In the genomic region with DNA sequence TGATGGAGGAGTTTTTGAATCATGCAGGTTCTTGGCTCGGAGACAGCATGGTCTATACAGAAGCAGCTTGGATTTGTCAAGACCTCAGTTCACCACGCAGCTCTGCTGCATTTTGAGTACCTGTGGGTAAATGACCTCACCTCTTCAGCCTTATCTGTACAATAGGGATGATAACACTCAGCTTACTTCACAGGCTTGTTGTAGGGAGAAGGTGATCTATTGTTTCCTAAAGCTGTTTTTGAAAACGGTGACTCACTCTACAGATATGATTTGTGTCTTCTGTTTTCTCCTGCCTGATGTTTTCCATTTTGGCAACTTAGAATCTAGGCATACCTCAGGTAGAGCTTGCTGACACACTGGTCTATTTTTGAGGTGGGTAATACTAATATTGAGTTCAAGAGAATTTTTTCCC, we compare ENCODE assay signal across 9 cellular contexts.
DNase-seq lines count a peak whose midpoint lies in the region; ATAC-seq and TF ChIP-seq lines count a peak whose summit lies in the region.
"Had no signal": no experiment of that assay in that cellular context is flagged by ENCODE, and none has a peak within 500 bp of the region (broad histone marks: within the 10 kb centered on the region; RNA-seq: fewer than 3 reads in every experiment).

No MANE protein-coding gene starts in this region.

- peak; percentile 42 for ATAC-seq in HG03432 (IDR thresholded peaks at IDR 0.05; ENCODE audit: unreplicated experiment)
- peak; percentile 84 for ATAC-seq in omental fat pad (ENCODE audit: low FRiP score)
- no peak for ATAC-seq in left lobe of liver
- ATAC-seq in HG03097 (IDR thresholded peaks at IDR 0.05; ENCODE audit: low FRiP score, unreplicated experiment): no peak
- no peak for ATAC-seq in GM21529 (IDR thresholded peaks at IDR 0.05; ENCODE audit: unreplicated experiment)
- no peak for ATAC-seq in GM18873 (IDR thresholded peaks at IDR 0.05; ENCODE audit: low FRiP score, unreplicated experiment)

- DNase-seq in DMS153 (lab: John Stamatoyannopoulos, UW): peak; percentile 72
- DNase-seq in amniotic epithelial cell (ENCODE audit: low read depth): peak; percentile 88
- no peak for DNase-seq in omental fat pad (ENCODE audit: low spot score)
- DNase-seq in left lobe of liver (ENCODE audit: low spot score): no peak
- DNase-seq: activated CD8-positive, alpha-beta memory T cell treated with anti-CD3 and anti-CD28 coated beads for 24 hours had no signal

- TF ChIP-seq CTCF in omental fat pad (IDR thresholded peaks at IDR 0.05): no peak

Comparison
In these comparisons a context has a peak if more than half of its experiments do, and no peak if none do; other contexts are left out.
1. DNase-seq: peak in DMS153 (single experiment) and amniotic epithelial cell (single experiment); none in omental fat pad (single experiment) and left lobe of liver (single experiment).
2. ATAC-seq: peak in HG03432 (single experiment) and omental fat pad (single experiment); none in left lobe of liver (single experiment), HG03097 (single experiment), GM21529 (single experiment) and GM18873 (single experiment).